1 cellular context compared by ENCODE assay signal in the genomic region with DNA sequence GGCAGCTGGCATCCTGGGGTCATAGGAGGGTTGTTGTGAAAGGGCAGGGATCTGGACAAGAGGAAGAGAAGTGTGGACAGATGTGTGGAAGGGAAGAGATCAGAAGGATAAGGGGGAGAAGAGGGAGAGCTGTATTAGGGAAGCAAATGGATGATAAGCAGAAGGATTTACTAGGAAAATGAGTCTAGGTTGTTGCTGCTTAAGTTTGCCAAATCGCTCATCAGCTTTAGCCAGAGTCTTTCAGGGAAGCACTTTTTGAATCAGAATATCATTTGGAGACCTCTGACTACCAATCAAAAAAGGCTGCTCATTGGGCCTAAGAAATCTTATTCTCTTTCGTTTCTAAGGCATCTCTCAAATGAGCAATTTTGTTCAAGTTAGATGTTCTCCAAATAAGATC.
TF ChIP-seq lines count a peak whose summit lies in the region.

No MANE protein-coding gene starts in this region.

TF ChIP-seq in WTC11, 78 proteins besides CTCF, POLR2A, EP300 and RAD21 (continued from another document):
- TF ChIP-seq, protein P1, sequence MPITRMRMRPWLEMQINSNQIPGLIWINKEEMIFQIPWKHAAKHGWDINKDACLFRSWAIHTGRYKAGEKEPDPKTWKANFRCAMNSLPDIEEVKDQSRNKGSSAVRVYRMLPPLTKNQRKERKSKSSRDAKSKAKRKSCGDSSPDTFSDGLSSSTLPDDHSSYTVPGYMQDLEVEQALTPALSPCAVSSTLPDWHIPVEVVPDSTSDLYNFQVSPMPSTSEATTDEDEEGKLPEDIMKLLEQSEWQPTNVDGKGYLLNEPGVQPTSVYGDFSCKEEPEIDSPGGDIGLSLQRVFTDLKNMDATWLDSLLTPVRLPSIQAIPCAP (CRISPR knock-in tag; IDR thresholded peaks at IDR 0.05): no peak
- TF ChIP-seq FOXJ3 (CRISPR knock-in tag; IDR thresholded peaks at IDR 0.05; ENCODE audit: borderline replicate concordance) (no peak), SP1 (CRISPR knock-in tag; conservative IDR thresholded peaks at IDR 0.05) (no peak), SOX15 (CRISPR knock-in tag; IDR thresholded peaks at IDR 0.05) (no peak), TEAD1 (CRISPR knock-in tag; IDR thresholded peaks at IDR 0.05) (no peak), IRF2 (CRISPR knock-in tag; IDR thresholded peaks at IDR 0.05; ENCODE audit: borderline replicate concordance, low read depth) (no peak)
- TF ChIP-seq, protein P2, sequence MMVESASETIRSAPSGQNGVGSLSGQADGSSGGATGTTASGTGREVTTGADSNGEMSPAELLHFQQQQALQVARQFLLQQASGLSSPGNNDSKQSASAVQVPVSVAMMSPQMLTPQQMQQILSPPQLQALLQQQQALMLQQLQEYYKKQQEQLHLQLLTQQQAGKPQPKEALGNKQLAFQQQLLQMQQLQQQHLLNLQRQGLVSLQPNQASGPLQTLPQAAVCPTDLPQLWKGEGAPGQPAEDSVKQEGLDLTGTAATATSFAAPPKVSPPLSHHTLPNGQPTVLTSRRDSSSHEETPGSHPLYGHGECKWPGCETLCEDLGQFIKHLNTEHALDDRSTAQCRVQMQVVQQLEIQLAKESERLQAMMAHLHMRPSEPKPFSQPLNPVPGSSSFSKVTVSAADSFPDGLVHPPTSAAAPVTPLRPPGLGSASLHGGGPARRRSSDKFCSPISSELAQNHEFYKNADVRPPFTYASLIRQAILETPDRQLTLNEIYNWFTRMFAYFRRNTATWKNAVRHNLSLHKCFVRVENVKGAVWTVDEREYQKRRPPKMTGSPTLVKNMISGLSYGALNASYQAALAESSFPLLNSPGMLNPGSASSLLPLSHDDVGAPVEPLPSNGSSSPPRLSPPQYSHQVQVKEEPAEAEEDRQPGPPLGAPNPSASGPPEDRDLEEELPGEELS (CRISPR knock-in tag; IDR thresholded peaks at IDR 0.05): no peak
- TF ChIP-seq, protein P3, sequence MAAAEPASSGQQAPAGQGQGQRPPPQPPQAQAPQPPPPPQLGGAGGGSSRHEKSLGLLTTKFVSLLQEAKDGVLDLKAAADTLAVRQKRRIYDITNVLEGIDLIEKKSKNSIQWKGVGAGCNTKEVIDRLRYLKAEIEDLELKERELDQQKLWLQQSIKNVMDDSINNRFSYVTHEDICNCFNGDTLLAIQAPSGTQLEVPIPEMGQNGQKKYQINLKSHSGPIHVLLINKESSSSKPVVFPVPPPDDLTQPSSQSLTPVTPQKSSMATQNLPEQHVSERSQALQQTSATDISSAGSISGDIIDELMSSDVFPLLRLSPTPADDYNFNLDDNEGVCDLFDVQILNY (CRISPR knock-in tag; IDR thresholded peaks at IDR 0.05): no peak
- TF ChIP-seq, protein P4, sequence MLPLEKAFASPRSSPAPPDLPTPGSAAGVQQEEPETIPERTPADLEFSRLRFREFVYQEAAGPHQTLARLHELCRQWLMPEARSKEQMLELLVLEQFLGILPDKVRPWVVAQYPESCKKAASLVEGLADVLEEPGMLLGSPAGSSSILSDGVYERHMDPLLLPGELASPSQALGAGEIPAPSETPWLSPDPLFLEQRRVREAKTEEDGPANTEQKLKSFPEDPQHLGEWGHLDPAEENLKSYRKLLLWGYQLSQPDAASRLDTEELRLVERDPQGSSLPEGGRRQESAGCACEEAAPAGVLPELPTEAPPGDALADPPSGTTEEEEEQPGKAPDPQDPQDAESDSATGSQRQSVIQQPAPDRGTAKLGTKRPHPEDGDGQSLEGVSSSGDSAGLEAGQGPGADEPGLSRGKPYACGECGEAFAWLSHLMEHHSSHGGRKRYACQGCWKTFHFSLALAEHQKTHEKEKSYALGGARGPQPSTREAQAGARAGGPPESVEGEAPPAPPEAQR (CRISPR knock-in tag; IDR thresholded peaks at IDR 0.05): no peak
- TF ChIP-seq, protein P5, sequence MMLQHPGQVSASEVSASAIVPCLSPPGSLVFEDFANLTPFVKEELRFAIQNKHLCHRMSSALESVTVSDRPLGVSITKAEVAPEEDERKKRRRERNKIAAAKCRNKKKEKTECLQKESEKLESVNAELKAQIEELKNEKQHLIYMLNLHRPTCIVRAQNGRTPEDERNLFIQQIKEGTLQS (CRISPR knock-in tag; conservative IDR thresholded peaks at IDR 0.05): no peak
